In the genomic region with DNA sequence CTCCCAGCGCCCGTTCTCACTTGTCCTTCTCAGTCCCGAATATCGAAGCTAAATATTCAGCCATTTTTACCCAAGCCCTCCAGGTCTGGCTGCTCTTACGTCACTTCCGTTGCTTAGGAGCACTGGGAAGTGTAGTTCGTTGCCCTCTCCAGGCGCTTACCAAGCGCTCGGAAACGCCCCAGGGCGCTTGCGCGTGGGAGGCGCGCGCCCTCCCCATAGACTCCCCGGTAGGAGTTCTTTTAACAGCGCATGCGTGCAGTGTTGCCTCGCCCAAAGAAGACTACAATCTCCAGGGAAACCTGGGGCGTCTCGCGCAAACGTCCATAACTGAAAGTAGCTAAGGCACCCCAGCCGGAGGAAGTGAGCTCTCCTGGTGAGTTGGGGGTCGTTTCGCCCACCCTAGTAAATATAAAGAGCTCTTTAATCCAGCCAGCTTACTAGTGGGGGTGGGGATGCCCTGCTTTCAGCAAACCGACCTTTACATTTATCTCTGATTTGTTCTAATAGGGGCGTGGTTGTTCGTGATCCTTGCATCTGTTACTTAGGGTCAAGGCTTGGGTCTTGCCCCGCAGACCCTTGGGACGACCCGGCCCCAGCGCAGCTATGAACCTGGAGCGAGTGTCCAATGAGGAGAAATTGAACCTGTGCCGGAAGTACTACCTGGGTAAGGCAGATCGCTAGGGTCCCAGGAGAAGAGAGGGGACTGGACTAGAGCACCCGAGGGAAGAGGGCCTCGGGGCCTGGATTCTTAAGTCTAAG, we compare ENCODE assay signal across 1 cellular context.
A peak's percentile ranks its signal among the peaks of the same experiment; 100 is the strongest.
TF ChIP-seq lines count a peak whose summit lies in the region.

Gene PSENEN (plus strand): TSS at position 324 of the 759 bp plus-strand sequence. CDS start 280 bp downstream, at position 604.
A gene with protein sequence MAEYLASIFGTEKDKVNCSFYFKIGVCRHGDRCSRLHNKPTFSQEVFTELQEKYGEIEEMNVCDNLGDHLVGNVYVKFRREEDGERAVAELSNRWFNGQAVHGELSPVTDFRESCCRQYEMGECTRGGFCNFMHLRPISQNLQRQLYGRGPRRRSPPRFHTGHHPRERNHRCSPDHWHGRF (minus strand): TSS at position 91 of the 759 bp plus-strand sequence. CDS start 27 bp downstream, at position 64.

TF ChIP-seq in HepG2, 621 proteins besides CTCF, POLR2A, EP300 and RAD21 (continued from another document and continues in another):
- no peak for TF ChIP-seq GFI1 (CRISPR knock-in tag; IDR thresholded peaks at IDR 0.05; ENCODE audit: borderline replicate concordance)
- TF ChIP-seq, protein P1, sequence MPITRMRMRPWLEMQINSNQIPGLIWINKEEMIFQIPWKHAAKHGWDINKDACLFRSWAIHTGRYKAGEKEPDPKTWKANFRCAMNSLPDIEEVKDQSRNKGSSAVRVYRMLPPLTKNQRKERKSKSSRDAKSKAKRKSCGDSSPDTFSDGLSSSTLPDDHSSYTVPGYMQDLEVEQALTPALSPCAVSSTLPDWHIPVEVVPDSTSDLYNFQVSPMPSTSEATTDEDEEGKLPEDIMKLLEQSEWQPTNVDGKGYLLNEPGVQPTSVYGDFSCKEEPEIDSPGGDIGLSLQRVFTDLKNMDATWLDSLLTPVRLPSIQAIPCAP (CRISPR knock-in tag; IDR thresholded peaks at IDR 0.05; ENCODE audit: low read depth): no peak
- TF ChIP-seq HOXA9 (CRISPR knock-in tag; IDR thresholded peaks at IDR 0.05; ENCODE audit: borderline replicate concordance): no peak
- TF ChIP-seq POLR2G (IDR thresholded peaks at IDR 0.05; ENCODE audit: low read depth, low read length): peak; percentile 70
- TF ChIP-seq ZNF230 (CRISPR knock-in tag; IDR thresholded peaks at IDR 0.05): no peak
- peak; percentile 89 for TF ChIP-seq HCFC1 (IDR thresholded peaks at IDR 0.05; ENCODE audit: low read depth, low read length)
- 0 out of 2 replicates have a peak, but pooled peaks have one; percentile 29 for TF ChIP-seq TGIF2 (CRISPR knock-in tag; IDR thresholded peaks at IDR 0.05)
- no peak for TF ChIP-seq ZBTB21 (CRISPR knock-in tag; IDR thresholded peaks at IDR 0.05)
- TF ChIP-seq, protein P2, sequence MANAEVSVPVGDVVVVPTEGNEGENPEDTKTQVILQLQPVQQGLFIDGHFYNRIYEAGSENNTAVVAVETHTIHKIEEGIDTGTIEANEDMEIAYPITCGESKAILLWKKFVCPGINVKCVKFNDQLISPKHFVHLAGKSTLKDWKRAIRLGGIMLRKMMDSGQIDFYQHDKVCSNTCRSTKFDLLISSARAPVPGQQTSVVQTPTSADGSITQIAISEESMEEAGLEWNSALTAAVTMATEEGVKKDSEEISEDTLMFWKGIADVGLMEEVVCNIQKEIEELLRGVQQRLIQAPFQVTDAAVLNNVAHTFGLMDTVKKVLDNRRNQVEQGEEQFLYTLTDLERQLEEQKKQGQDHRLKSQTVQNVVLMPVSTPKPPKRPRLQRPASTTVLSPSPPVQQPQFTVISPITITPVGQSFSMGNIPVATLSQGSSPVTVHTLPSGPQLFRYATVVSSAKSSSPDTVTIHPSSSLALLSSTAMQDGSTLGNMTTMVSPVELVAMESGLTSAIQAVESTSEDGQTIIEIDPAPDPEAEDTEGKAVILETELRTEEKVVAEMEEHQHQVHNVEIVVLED (CRISPR knock-in tag; IDR thresholded peaks at IDR 0.05; ENCODE audit: borderline replicate concordance): peak; percentile 75
- no peak for TF ChIP-seq ZNF619 (CRISPR knock-in tag; IDR thresholded peaks at IDR 0.05)
- no peak for TF ChIP-seq RBM39 (IDR thresholded peaks at IDR 0.05; ENCODE audit: low read depth, low read length, poor library complexity, severe bottlenecking)
- TF ChIP-seq, protein P3, sequence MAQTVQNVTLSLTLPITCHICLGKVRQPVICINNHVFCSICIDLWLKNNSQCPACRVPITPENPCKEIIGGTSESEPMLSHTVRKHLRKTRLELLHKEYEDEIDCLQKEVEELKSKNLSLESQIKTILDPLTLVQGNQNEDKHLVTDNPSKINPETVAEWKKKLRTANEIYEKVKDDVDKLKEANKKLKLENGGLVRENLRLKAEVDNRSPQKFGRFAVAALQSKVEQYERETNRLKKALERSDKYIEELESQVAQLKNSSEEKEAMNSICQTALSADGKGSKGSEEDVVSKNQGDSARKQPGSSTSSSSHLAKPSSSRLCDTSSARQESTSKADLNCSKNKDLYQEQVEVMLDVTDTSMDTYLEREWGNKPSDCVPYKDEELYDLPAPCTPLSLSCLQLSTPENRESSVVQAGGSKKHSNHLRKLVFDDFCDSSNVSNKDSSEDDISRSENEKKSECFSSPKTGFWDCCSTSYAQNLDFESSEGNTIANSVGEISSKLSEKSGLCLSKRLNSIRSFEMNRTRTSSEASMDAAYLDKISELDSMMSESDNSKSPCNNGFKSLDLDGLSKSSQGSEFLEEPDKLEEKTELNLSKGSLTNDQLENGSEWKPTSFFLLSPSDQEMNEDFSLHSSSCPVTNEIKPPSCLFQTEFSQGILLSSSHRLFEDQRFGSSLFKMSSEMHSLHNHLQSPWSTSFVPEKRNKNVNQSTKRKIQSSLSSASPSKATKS (CRISPR knock-in tag; IDR thresholded peaks at IDR 0.05): no peak
- TF ChIP-seq HNF4G (IDR thresholded peaks at IDR 0.05; ENCODE audit: borderline replicate concordance, low read depth, low read length): no peak
- TF ChIP-seq HNF4G (CRISPR knock-in tag; IDR thresholded peaks at IDR 0.05; ENCODE audit: borderline replicate concordance, low read depth): no peak
- peak; percentile 84 for TF ChIP-seq NR2C2 (CRISPR knock-in tag; IDR thresholded peaks at IDR 0.05; ENCODE audit: borderline replicate concordance)
- no peak for TF ChIP-seq PAWR (CRISPR knock-in tag; IDR thresholded peaks at IDR 0.05; ENCODE audit: borderline replicate concordance)
- TF ChIP-seq RBM22 (optimal IDR thresholded peaks at IDR 0.05; ENCODE audit: low read length): peak; percentile 22
- no peak for TF ChIP-seq FOXK2 (IDR thresholded peaks at IDR 0.05)
- no peak for TF ChIP-seq MEF2D (CRISPR knock-in tag; IDR thresholded peaks at IDR 0.05)
- TF ChIP-seq ZFP36L2 (CRISPR knock-in tag; IDR thresholded peaks at IDR 0.05): no peak
- no peak for TF ChIP-seq SRSF1 (optimal IDR thresholded peaks at IDR 0.05; ENCODE audit: low read depth, low read length)
- TF ChIP-seq KAT8 (CRISPR knock-in tag; IDR thresholded peaks at IDR 0.05): peak; percentile 54; the same call in 1 of the 2 replicates
- TF ChIP-seq, protein P4, sequence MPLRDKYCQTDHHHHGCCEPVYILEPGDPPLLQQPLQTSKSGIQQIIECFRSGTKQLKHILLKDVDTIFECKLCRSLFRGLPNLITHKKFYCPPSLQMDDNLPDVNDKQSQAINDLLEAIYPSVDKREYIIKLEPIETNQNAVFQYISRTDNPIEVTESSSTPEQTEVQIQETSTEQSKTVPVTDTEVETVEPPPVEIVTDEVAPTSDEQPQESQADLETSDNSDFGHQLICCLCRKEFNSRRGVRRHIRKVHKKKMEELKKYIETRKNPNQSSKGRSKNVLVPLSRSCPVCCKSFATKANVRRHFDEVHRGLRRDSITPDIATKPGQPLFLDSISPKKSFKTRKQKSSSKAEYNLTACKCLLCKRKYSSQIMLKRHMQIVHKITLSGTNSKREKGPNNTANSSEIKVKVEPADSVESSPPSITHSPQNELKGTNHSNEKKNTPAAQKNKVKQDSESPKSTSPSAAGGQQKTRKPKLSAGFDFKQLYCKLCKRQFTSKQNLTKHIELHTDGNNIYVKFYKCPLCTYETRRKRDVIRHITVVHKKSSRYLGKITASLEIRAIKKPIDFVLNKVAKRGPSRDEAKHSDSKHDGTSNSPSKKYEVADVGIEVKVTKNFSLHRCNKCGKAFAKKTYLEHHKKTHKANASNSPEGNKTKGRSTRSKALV (CRISPR knock-in tag; IDR thresholded peaks at IDR 0.05): no peak
- TF ChIP-seq SMARCC2 (IDR thresholded peaks at IDR 0.05): no peak
- TF ChIP-seq, protein P5, sequence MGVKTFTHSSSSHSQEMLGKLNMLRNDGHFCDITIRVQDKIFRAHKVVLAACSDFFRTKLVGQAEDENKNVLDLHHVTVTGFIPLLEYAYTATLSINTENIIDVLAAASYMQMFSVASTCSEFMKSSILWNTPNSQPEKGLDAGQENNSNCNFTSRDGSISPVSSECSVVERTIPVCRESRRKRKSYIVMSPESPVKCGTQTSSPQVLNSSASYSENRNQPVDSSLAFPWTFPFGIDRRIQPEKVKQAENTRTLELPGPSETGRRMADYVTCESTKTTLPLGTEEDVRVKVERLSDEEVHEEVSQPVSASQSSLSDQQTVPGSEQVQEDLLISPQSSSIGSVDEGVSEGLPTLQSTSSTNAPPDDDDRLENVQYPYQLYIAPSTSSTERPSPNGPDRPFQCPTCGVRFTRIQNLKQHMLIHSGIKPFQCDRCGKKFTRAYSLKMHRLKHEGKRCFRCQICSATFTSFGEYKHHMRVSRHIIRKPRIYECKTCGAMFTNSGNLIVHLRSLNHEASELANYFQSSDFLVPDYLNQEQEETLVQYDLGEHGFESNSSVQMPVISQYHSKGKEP (CRISPR knock-in tag; IDR thresholded peaks at IDR 0.05): no peak
- TF ChIP-seq, protein P6, sequence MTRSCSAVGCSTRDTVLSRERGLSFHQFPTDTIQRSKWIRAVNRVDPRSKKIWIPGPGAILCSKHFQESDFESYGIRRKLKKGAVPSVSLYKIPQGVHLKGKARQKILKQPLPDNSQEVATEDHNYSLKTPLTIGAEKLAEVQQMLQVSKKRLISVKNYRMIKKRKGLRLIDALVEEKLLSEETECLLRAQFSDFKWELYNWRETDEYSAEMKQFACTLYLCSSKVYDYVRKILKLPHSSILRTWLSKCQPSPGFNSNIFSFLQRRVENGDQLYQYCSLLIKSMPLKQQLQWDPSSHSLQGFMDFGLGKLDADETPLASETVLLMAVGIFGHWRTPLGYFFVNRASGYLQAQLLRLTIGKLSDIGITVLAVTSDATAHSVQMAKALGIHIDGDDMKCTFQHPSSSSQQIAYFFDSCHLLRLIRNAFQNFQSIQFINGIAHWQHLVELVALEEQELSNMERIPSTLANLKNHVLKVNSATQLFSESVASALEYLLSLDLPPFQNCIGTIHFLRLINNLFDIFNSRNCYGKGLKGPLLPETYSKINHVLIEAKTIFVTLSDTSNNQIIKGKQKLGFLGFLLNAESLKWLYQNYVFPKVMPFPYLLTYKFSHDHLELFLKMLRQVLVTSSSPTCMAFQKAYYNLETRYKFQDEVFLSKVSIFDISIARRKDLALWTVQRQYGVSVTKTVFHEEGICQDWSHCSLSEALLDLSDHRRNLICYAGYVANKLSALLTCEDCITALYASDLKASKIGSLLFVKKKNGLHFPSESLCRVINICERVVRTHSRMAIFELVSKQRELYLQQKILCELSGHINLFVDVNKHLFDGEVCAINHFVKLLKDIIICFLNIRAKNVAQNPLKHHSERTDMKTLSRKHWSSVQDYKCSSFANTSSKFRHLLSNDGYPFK (CRISPR knock-in tag; IDR thresholded peaks at IDR 0.05; ENCODE audit: borderline replicate concordance): no peak; the same call in 1 of the 2 replicates
- TF ChIP-seq MBD4 (IDR thresholded peaks at IDR 0.05; ENCODE audit: borderline replicate concordance, low read length): no peak
- TF ChIP-seq SETDB1 (CRISPR knock-in tag; IDR thresholded peaks at IDR 0.05; ENCODE audit: borderline replicate concordance): no peak
- TF ChIP-seq TFAP4 (IDR thresholded peaks at IDR 0.05; ENCODE audit: borderline replicate concordance, low read depth): peak; percentile 4; the same call in 1 of the 2 replicates
- 0 out of 2 replicates have a peak, but pooled peaks have one; percentile 59 for TF ChIP-seq NFATC3 (CRISPR knock-in tag; IDR thresholded peaks at IDR 0.05)
- no peak for TF ChIP-seq ZSCAN29 (CRISPR knock-in tag; conservative IDR thresholded peaks at IDR 0.05)
- TF ChIP-seq, protein P7, sequence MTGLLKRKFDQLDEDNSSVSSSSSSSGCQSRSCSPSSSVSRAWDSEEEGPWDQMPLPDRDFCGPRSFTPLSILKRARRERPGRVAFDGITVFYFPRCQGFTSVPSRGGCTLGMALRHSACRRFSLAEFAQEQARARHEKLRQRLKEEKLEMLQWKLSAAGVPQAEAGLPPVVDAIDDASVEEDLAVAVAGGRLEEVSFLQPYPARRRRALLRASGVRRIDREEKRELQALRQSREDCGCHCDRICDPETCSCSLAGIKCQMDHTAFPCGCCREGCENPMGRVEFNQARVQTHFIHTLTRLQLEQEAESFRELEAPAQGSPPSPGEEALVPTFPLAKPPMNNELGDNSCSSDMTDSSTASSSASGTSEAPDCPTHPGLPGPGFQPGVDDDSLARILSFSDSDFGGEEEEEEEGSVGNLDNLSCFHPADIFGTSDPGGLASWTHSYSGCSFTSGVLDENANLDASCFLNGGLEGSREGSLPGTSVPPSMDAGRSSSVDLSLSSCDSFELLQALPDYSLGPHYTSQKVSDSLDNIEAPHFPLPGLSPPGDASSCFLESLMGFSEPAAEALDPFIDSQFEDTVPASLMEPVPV (CRISPR knock-in tag; IDR thresholded peaks at IDR 0.05): no peak
- TF ChIP-seq ZNF879 (CRISPR knock-in tag; IDR thresholded peaks at IDR 0.05): no peak
- no peak for TF ChIP-seq NFE2L1 (CRISPR knock-in tag; IDR thresholded peaks at IDR 0.05; ENCODE audit: borderline replicate concordance)
- TF ChIP-seq ZBTB26 (CRISPR knock-in tag; IDR thresholded peaks at IDR 0.05; ENCODE audit: borderline replicate concordance): no peak
- peak; percentile 66 for TF ChIP-seq MAZ (IDR thresholded peaks at IDR 0.05; ENCODE audit: borderline replicate concordance, low read depth, low read length)
- no peak for TF ChIP-seq MAZ (CRISPR knock-in tag; IDR thresholded peaks at IDR 0.05; ENCODE audit: low read depth)
- no peak for TF ChIP-seq ZNF337 (CRISPR knock-in tag; IDR thresholded peaks at IDR 0.05; ENCODE audit: borderline replicate concordance, low read depth)
- no peak for TF ChIP-seq HIVEP1 (CRISPR knock-in tag; IDR thresholded peaks at IDR 0.05)
- no peak for TF ChIP-seq AKAP8 (CRISPR knock-in tag; IDR thresholded peaks at IDR 0.05)
- no peak for TF ChIP-seq NCOR1 (IDR thresholded peaks at IDR 0.05; ENCODE audit: borderline replicate concordance, low read length)
- TF ChIP-seq THAP11 (CRISPR knock-in tag; IDR thresholded peaks at IDR 0.05): peak; percentile 97
- peak; percentile 96 for TF ChIP-seq GABPB1 (CRISPR knock-in tag; IDR thresholded peaks at IDR 0.05)
- TF ChIP-seq ZNF790 (CRISPR knock-in tag; IDR thresholded peaks at IDR 0.05; ENCODE audit: borderline replicate concordance): no peak
